12 cellular contexts compared by ENCODE assay signal in genomic region chr13:46633416-46633815, GRCh38.
A peak's percentile ranks its signal among the peaks of the same experiment; 100 is the strongest.
DNase-seq lines count a peak whose midpoint lies in the region; ATAC-seq and TF ChIP-seq lines count a peak whose summit lies in the region.
"Had no signal": no experiment of that assay in that cellular context is flagged by ENCODE, and none has a peak within 500 bp of the region (broad histone marks: within the 10 kb centered on the region; RNA-seq: fewer than 3 reads in every experiment).

No MANE protein-coding gene starts in this region.

- H3K27me3 Mint-ChIP-seq in nephron (ENCODE audit: low read depth) = no peaks in the 10 kb centered on the region

- POLR2A ChIA-PET in PC-9 (lab: Charles Lee; ENCODE audit: unreplicated experiment) = no interaction called here

- H3K9me3 ChIP-seq in MG63 (no peaks in the 10 kb centered on the region), esophagus muscularis mucosa (no peaks in the 10 kb centered on the region), PC-9 (ENCODE audit: insufficient read depth, low read depth) (no peaks in the 10 kb centered on the region)

- ATAC-seq in stimulated activated effector memory CD8-positive, alpha-beta T cell treated with anti-CD3 and anti-CD28 coated beads, Interleukin-12 subunit alpha, Interleukin-12 subunit beta, amount 100 ng/mL, for 72 hours = no peak
- ATAC-seq: activated T-cell treated with anti-CD3 and anti-CD28 coated beads, Interleukin-2, amount 50 U/mL, for 72 hours had no signal

- TF ChIP-seq CTCF in esophagus muscularis mucosa (IDR thresholded peaks at IDR 0.05) (no peak), nephron (IDR thresholded peaks at IDR 0.05; ENCODE audit: unreplicated experiment in 3 of 3) (no peak), PC-9 (conservative IDR thresholded peaks at IDR 0.05) (no peak)

- no peaks in the 10 kb centered on the region; the same call in 1 of the 2 replicates for H3K9me2 ChIP-seq in PC-9 (ENCODE audit: insufficient read depth)

- H3K27ac Mint-ChIP-seq in nephron = peak overlapping the region; percentile 24 to 50 (median 39)
- no peak overlapping the region for H3K27ac Mint-ChIP-seq in stimulated activated effector memory CD8-positive, alpha-beta T cell treated with anti-CD3 and anti-CD28 coated beads, Interleukin-12 subunit alpha, Interleukin-12 subunit beta, amount 100 ng/mL, for 72 hours
- H3K27ac Mint-ChIP-seq: activated T-cell treated with anti-CD3 and anti-CD28 coated beads, Interleukin-2, amount 50 U/mL, for 72 hours had no signal

- peaks cover 65% of the 10 kb centered on the region for H3K4me1 Mint-ChIP-seq in nephron
- H3K4me1 Mint-ChIP-seq in stimulated activated effector memory CD8-positive, alpha-beta T cell treated with anti-CD3 and anti-CD28 coated beads, Interleukin-12 subunit alpha, Interleukin-12 subunit beta, amount 100 ng/mL, for 72 hours = peaks cover 56% of the 10 kb centered on the region

- no peaks in the 10 kb centered on the region for H3K27me3 ChIP-seq in MG63
- no peaks in the 10 kb centered on the region for H3K27me3 ChIP-seq in esophagus muscularis mucosa
- no peaks in the 10 kb centered on the region for H3K27me3 ChIP-seq in PC-9 (ENCODE audit: insufficient read depth, low read depth)

- WGBS in esophagus muscularis mucosa = 37% methylated on average over 3 of the region's 3 CpGs

- intact Hi-C loops in esophagus muscularis mucosa (cut with DNase I) = no loop called here
- intact Hi-C loops in PC-9 (cut with micrococcal nuclease; ENCODE audit: unreplicated experiment) = no loop called here

- DNase-seq in Caki2 (ENCODE audit: low read depth) (peak; percentile 57), MG63 (peak; percentile 56), esophagus muscularis mucosa (ENCODE audit: extremely low spot score) (no peak), PC-9 (no peak), NCI-H510A (lab: John Stamatoyannopoulos, UW) (no peak)
- DNase-seq in stimulated activated effector memory CD8-positive, alpha-beta T cell treated with anti-CD3 and anti-CD28 coated beads, Interleukin-12 subunit alpha, Interleukin-12 subunit beta, amount 100 ng/mL, for 72 hours (ENCODE audit: low spot score in 2 of 2) = no peak
- no peak for DNase-seq in activated CD4-positive, alpha-beta T cell treated with anti-CD3 and anti-CD28 coated beads, Interleukin-2, amount 50 U/mL, for 4 hours
- DNase-seq: activated T-cell treated with anti-CD3 and anti-CD28 coated beads, Interleukin-2, amount 50 U/mL, for 72 hours; Calu3; NCI-H1105; NK-92 treated with Interleukin-12 subunit alpha and Interleukin-12 subunit beta, amount 100 ng/mL, for 24 hours had no signal

- CTCF ChIA-PET in PC-9 (lab: Charles Lee) = no interaction called here

- H4K20me1 ChIP-seq in PC-9 (ENCODE audit: insufficient read depth) = peaks cover 3% of the 10 kb centered on the region; the same call in 1 of the 2 replicates

- H3F3A ChIP-seq in PC-9 (ENCODE audit: insufficient read depth, low read depth) = no peaks in the 10 kb centered on the region

- no peak for TF ChIP-seq POLR2A in esophagus muscularis mucosa (IDR thresholded peaks at IDR 0.05; ENCODE audit: low read depth)

- no peak for TF ChIP-seq EP300 in esophagus muscularis mucosa (IDR thresholded peaks at IDR 0.05)

- no peak overlapping the region for H2AFZ ChIP-seq in PC-9

- no peak overlapping the region for H3K4me3 ChIP-seq in MG63
- no peak overlapping the region for H3K4me3 ChIP-seq in esophagus muscularis mucosa
- no peak overlapping the region for H3K4me3 ChIP-seq in PC-9

- no peak overlapping the region for H3K4me3 Mint-ChIP-seq in nephron
- H3K4me3 Mint-ChIP-seq in stimulated activated effector memory CD8-positive, alpha-beta T cell treated with anti-CD3 and anti-CD28 coated beads, Interleukin-12 subunit alpha, Interleukin-12 subunit beta, amount 100 ng/mL, for 72 hours = no peak overlapping the region
- H3K4me3 Mint-ChIP-seq: activated T-cell treated with anti-CD3 and anti-CD28 coated beads, Interleukin-2, amount 50 U/mL, for 72 hours had no signal

- 0 out of 2 replicates have a peak, but pooled peaks cover 9% of the 10 kb centered on the region for H3K79me2 ChIP-seq in PC-9 (ENCODE audit: low read depth)

- H3K36me3 ChIP-seq in MG63 (no peaks in the 10 kb centered on the region), esophagus muscularis mucosa (no peaks in the 10 kb centered on the region), PC-9 (ENCODE audit: low read depth) (no peaks in the 10 kb centered on the region)

- H3K4me1 ChIP-seq in esophagus muscularis mucosa = peaks cover 33 to 79% (median 73%) of the 10 kb centered on the region in 4 donors
- H3K4me1 ChIP-seq in PC-9 (replicated peaks; ENCODE audit: insufficient read depth) = no peaks in the 10 kb centered on the region

- in situ Hi-C loops in Caki2 (cut with HindIII; ENCODE audit: low pct_unique_long_range_greater_than_20kb, low sequenced_read_pairs) = no loop called here

- no peaks in the 10 kb centered on the region for H3K9me3 Mint-ChIP-seq in nephron
- H3K9me3 Mint-ChIP-seq in stimulated activated effector memory CD8-positive, alpha-beta T cell treated with anti-CD3 and anti-CD28 coated beads, Interleukin-12 subunit alpha, Interleukin-12 subunit beta, amount 100 ng/mL, for 72 hours = no peaks in the 10 kb centered on the region
- H3K9me3 Mint-ChIP-seq: activated T-cell treated with anti-CD3 and anti-CD28 coated beads, Interleukin-2, amount 50 U/mL, for 72 hours had no signal

- H3K4me2 ChIP-seq in PC-9 = no peak overlapping the region

- peaks cover 4% of the 10 kb centered on the region for H3K36me3 Mint-ChIP-seq in nephron (ENCODE audit: low read depth)
- H3K36me3 Mint-ChIP-seq in stimulated activated effector memory CD8-positive, alpha-beta T cell treated with anti-CD3 and anti-CD28 coated beads, Interleukin-12 subunit alpha, Interleukin-12 subunit beta, amount 100 ng/mL, for 72 hours = peaks cover 5% of the 10 kb centered on the region

- BruUV-seq in PC-9 (replicated peaks; lab: Mats Ljungman, UMichigan) = no TSS peak

- peak overlapping the region in 3 of 4 donors; percentile 23 to 43 (median 29) for H3K27ac ChIP-seq in esophagus muscularis mucosa (replicated peaks in 1 of 4)
- no peak overlapping the region for H3K27ac ChIP-seq in PC-9

Comparison
In these comparisons a context has a peak if more than half of its experiments do, and no peak if none do; other contexts are left out.
1. DNase-seq: peak in Caki2 (single experiment) and MG63 (single experiment); none in esophagus muscularis mucosa (single experiment), PC-9 (0 of 2), stimulated activated effector memory CD8-positive, alpha-beta T cell treated with anti-CD3 and anti-CD28 coated beads, Interleukin-12 subunit alpha, Interleukin-12 subunit beta, amount 100 ng/mL, for 72 hours (0 of 2), activated CD4-positive, alpha-beta T cell treated with anti-CD3 and anti-CD28 coated beads, Interleukin-2, amount 50 U/mL, for 4 hours (0 of 2) and NCI-H510A (single experiment).